In genomic region chr16:86926695-86927094, GRCh38 we compare ENCODE assay signal across 23 cellular contexts.
DNase-seq lines count a peak whose midpoint lies in the region; ATAC-seq, FAIRE-seq and TF ChIP-seq lines count a peak whose summit lies in the region.
"Had no signal": no experiment of that assay in that cellular context is flagged by ENCODE, and none has a peak within 500 bp of the region (broad histone marks: within the 10 kb centered on the region; RNA-seq: fewer than 3 reads in every experiment).

No MANE protein-coding gene starts in this region.

- POLR2A ChIA-PET in A549 (lab: Yijun Ruan, JAX): no interaction called here

- H2BK120ac ChIP-seq in mesenchymal stem cell (ENCODE audit: low read depth, low read length): no peak overlapping the region

- WGBS in A549 (ENCODE audit: missing lambda C conversion rate): 82% methylated on average over 5 of the region's 8 CpGs
- 83% methylated on average over 8 of the region's 8 CpGs for WGBS in mesenchymal stem cell

- no peak overlapping the region for H2BK15ac ChIP-seq in mesenchymal stem cell (ENCODE audit: low read depth, poor library complexity, severe bottlenecking)

- H3K4me1 ChIP-seq in A549: peaks cover 5% of the 10 kb centered on the region; the same call in 2 of the 3 replicates
- peaks cover 27% of the 10 kb centered on the region for H3K4me1 ChIP-seq in RWPE2 (ENCODE audit: insufficient read depth, poor library complexity, severe bottlenecking)
- H3K4me1 ChIP-seq in mesenchymal stem cell (ENCODE audit: control insufficient read depth, insufficient read depth, low read depth, low read length): peaks cover 49% of the 10 kb centered on the region
- H3K4me1 ChIP-seq: BLaER1 had no signal

- H3K4me2 ChIP-seq in A549 (no peak overlapping the region), mesenchymal stem cell (ENCODE audit: low read length, poor library complexity, severe bottlenecking) (no peak overlapping the region)
- H3K4me2 ChIP-seq: BLaER1 had no signal

- TF ChIP-seq CTCF in A549 (IDR thresholded peaks at IDR 0.05) (no peak), RWPE2 (IDR thresholded peaks at IDR 0.05; ENCODE audit: poor library complexity, severe bottlenecking) (no peak)

- H2BK5ac ChIP-seq in mesenchymal stem cell (ENCODE audit: low read depth, low read length, poor library complexity, severe bottlenecking): no peak overlapping the region

- no peak overlapping the region for H3K4ac ChIP-seq in mesenchymal stem cell (ENCODE audit: low read depth in 1 of 2, low read length in 2 of 2)

- no peak overlapping the region for H4K8ac ChIP-seq in mesenchymal stem cell (ENCODE audit: low read length)

- ATAC-seq in A549 (no peak), RWPE2 (ENCODE audit: low read depth) (no peak)

- H3K9ac ChIP-seq in mesenchymal stem cell (ENCODE audit: low read length): no peak overlapping the region
- H3K9ac ChIP-seq: BLaER1, GM23248 had no signal

- H3K36me3 ChIP-seq in RWPE2 (ENCODE audit: low read depth): no peaks in the 10 kb centered on the region
- H3K36me3 ChIP-seq in mesenchymal stem cell (ENCODE audit: control insufficient read depth in 1 of 2, insufficient read depth in 2 of 2, low read depth in 1 of 2, low read length in 2 of 2): no peaks in the 10 kb centered on the region
- H3K36me3 ChIP-seq: BLaER1 had no signal

- CTCF ChIA-PET in A549 (lab: Yijun Ruan, JAX): no interaction called here

- TF ChIP-seq EP300 in A549 (IDR thresholded peaks at IDR 0.05): no peak

- H4K91ac ChIP-seq in mesenchymal stem cell (ENCODE audit: low read length): no peak overlapping the region

- DNase-seq in A549 (ENCODE audit: low read depth in 1 of 2, low spot score in 1 of 2) (no peak), RWPE2 (ENCODE audit: low spot score) (no peak), mesenchymal stem cell (no peak), posterior vena cava (ENCODE audit: low spot score) (peak; percentile 15), OCI-M2 (lab: John Stamatoyannopoulos, UW; ENCODE audit: unreplicated experiment) (no peak)
- DNase-seq in activated CD4-positive, CD25-positive, alpha-beta regulatory T cell (lab: John Stamatoyannopoulos, UW): no peak
- DNase-seq in activated T-cell treated with anti-CD3 and anti-CD28 coated beads, Interleukin-2, amount 50 U/mL, for 48 hours: no peak
- DNase-seq: CD4-positive, CD25-positive, alpha-beta regulatory T cell; DMS153; DND-41; GM23248; H7; NCI-H1048; NCI-H1417; NCI-H1694; NCI-H2029 treated with DMSO at 0.1 percent for 48 hours; NCI-H446 treated with DMSO at 0.1 percent for 48 hours; NCI-H526 treated with DMSO at 0.1 percent for 48 hours; SIG-M5 had no signal

- H3K9me3 ChIP-seq in A549: 0 out of 3 replicates have a peak, but pooled peaks cover 3% of the 10 kb centered on the region
- H3K9me3 ChIP-seq in RWPE2 (ENCODE audit: severe bottlenecking): no peaks in the 10 kb centered on the region
- peaks cover 3% of the 10 kb centered on the region for H3K9me3 ChIP-seq in mesenchymal stem cell (ENCODE audit: control insufficient read depth, low read length)
- H3K9me3 ChIP-seq: BLaER1 had no signal

- H3K18ac ChIP-seq in mesenchymal stem cell (ENCODE audit: low read depth in 1 of 2, low read length in 2 of 2): peak overlapping the region in 1 of 2 experiments; percentile 59

- H3K14ac ChIP-seq in mesenchymal stem cell (ENCODE audit: low read length in 2 of 2): no peak overlapping the region

- intact Hi-C loops in posterior vena cava (cut with DNase I): no loop called here

- no peaks in the 10 kb centered on the region for H3K79me1 ChIP-seq in mesenchymal stem cell (replicated peaks; ENCODE audit: low read length, poor library complexity, severe bottlenecking)

- H3K23ac ChIP-seq in mesenchymal stem cell (ENCODE audit: low read length in 2 of 2): no peak overlapping the region

- H3K27me3 ChIP-seq in RWPE2 (ENCODE audit: insufficient read depth, poor library complexity, severe bottlenecking) (no peaks in the 10 kb centered on the region), mesenchymal stem cell (ENCODE audit: control insufficient read depth in 1 of 2, insufficient read depth in 1 of 2, low read length in 2 of 2) (peaks cover 0 to 19% of the 10 kb centered on the region in 2 experiments)

- no peak for TF ChIP-seq RAD21 in A549 (conservative IDR thresholded peaks at IDR 0.05 in 1 of 2, IDR thresholded peaks at IDR 0.05 in 1 of 2)

- no peak for TF ChIP-seq POLR2A in A549 (IDR thresholded peaks at IDR 0.05; ENCODE audit: low read length)

- H2AFZ ChIP-seq in mesenchymal stem cell (ENCODE audit: low read depth, low read length): no peak overlapping the region
- H2AFZ ChIP-seq: GM23248 had no signal

- H2AK5ac ChIP-seq in mesenchymal stem cell (ENCODE audit: low read length, severe bottlenecking): peak overlapping the region; percentile 34

- H2BK12ac ChIP-seq in mesenchymal stem cell (ENCODE audit: low read length in 2 of 2): no peak overlapping the region

- FAIRE-seq in A549 (lab: Jason Lieb, UNC): no peak
- FAIRE-seq: GM12892, GM19239 had no signal

- H3K27ac ChIP-seq in A549 (no peak overlapping the region), RWPE2 (ENCODE audit: poor library complexity, severe bottlenecking) (peak overlapping the region; percentile 84), mesenchymal stem cell (ENCODE audit: low read length, poor library complexity, severe bottlenecking) (no peak overlapping the region)
- H3K27ac ChIP-seq: BLaER1, GM23248, SK-N-MC had no signal

- H3K4me3 ChIP-seq in A549 (no peak overlapping the region), RWPE2 (ENCODE audit: severe bottlenecking) (no peak overlapping the region), mesenchymal stem cell (ENCODE audit: insufficient read depth in 1 of 2, low read depth in 1 of 2, low read length in 2 of 2) (no peak overlapping the region)
- H3K4me3 ChIP-seq: BLaER1, GM23248, SK-N-MC had no signal

TF ChIP-seq in A549, 52 proteins besides CTCF, POLR2A, EP300 and RAD21:
- TF ChIP-seq NFE2L2 (conservative IDR thresholded peaks at IDR 0.05; ENCODE audit: low read length): no peak
- TF ChIP-seq MAFK (IDR thresholded peaks at IDR 0.05; ENCODE audit: partially characterized antibody): peak; percentile 72
TF ChIP-seq in A549: peak in this region for 1.
